ENCODE assay signal across 8 cellular contexts in genomic region chr11:86302092-86302793, GRCh38. TPM values are rescaled to one million over a fixed set of nuclear protein-coding genes. Genes with fewer than 3 reads are reported as not detected.
DNase-seq lines count a peak whose midpoint lies in the region; ATAC-seq and TF ChIP-seq lines count a peak whose summit lies in the region.

TSS of gene HIKESHI (plus strand) at chr11:86302240. CDS start at chr11:86302449, 209 bp downstream.

- H3K4me1 ChIP-seq in adipocyte (ENCODE audit: control insufficient read depth, insufficient read depth, low read length) (peaks cover 16% of the 10 kb centered on the region), cardiac muscle cell (ENCODE audit: low read depth) (no peaks in the 10 kb centered on the region), parathyroid adenoma (no peaks in the 10 kb centered on the region), tibial nerve (peaks cover 0 to 23% (median 7%) of the 10 kb centered on the region in 4 donors)

- peak; percentile 97 for DNase-seq in NCI-H1436 (lab: John Stamatoyannopoulos, UW)
- DNase-seq in T follicular helper cell (ENCODE audit: low read depth): peak; percentile 88
- peak; percentile 98 for DNase-seq in adipocyte (ENCODE audit: low read depth)
- peak; percentile 97 to 98 for DNase-seq in cardiac muscle cell (ENCODE audit: low read depth in 1 of 2, low spot score in 1 of 2)
- peak; percentile 100 for DNase-seq in tibial nerve (ENCODE audit: low spot score in 2 of 2)

- ATAC-seq in HG02798 (IDR thresholded peaks at IDR 0.05; ENCODE audit: poor library complexity, unreplicated experiment): peak; percentile 99

- peak in 1 of 2 donors; percentile 50 for TF ChIP-seq POLR2A in tibial nerve (IDR thresholded peaks at IDR 0.05)

- H3K4me2 ChIP-seq in parathyroid adenoma (ENCODE audit: low read length): peak within 1 kb of the TSS; percentile 73

- H3K36me3 ChIP-seq in adipocyte (ENCODE audit: control insufficient read depth, insufficient read depth, low read length, severe bottlenecking) (no peaks in the 10 kb centered on the region), cardiac muscle cell (no peaks in the 10 kb centered on the region), parathyroid adenoma (ENCODE audit: control insufficient read depth, insufficient read depth, low read length) (no peaks in the 10 kb centered on the region), tibial nerve (peaks cover 0 to 4% (median 0%) of the 10 kb centered on the region in 3 donors)

- H3K27ac ChIP-seq in cardiac muscle cell (peak within 1 kb of the TSS; percentile 91), parathyroid adenoma (peak within 1 kb of the TSS; percentile 69), tibial nerve (peak within 1 kb of the TSS; percentile 74 to 90 (median 86))

- WGBS in tibial nerve, 2 donors: 0 to 1% methylated on average over 24 to 28 of the region's 30 CpGs

- H3K27me3 ChIP-seq in adipocyte (replicated peaks; ENCODE audit: control insufficient read depth, insufficient read depth, low read length): no peaks in the 10 kb centered on the region
- H3K27me3 ChIP-seq in cardiac muscle cell: peaks cover 4% of the 10 kb centered on the region
- no peaks in the 10 kb centered on the region for H3K27me3 ChIP-seq in parathyroid adenoma (ENCODE audit: control insufficient read depth, insufficient read depth, low read length)
- H3K27me3 ChIP-seq in tibial nerve: no peaks in the 10 kb centered on the region

- H2AFZ ChIP-seq in parathyroid adenoma: peak within 1 kb of the TSS; percentile 78

- no peaks in the 10 kb centered on the region for H3K79me2 ChIP-seq in parathyroid adenoma

- H3K4me3 ChIP-seq in GM12875 (ENCODE audit: low read depth, low read length) (peak within 1 kb of the TSS; percentile 75), adipocyte (ENCODE audit: low read length) (peak within 1 kb of the TSS; percentile 94), cardiac muscle cell (peak within 1 kb of the TSS; percentile 91), parathyroid adenoma (ENCODE audit: low read depth, low read length) (peak within 1 kb of the TSS; percentile 93), tibial nerve (peak within 1 kb of the TSS; percentile 55 to 91 (median 80))

- TF ChIP-seq EP300 in tibial nerve (IDR thresholded peaks at IDR 0.05): peak; percentile 91 to 94

- peak within 1 kb of the TSS; percentile 94 for H3K9ac ChIP-seq in adipocyte (ENCODE audit: low read length)
- H3K9ac ChIP-seq in parathyroid adenoma: peak within 1 kb of the TSS; percentile 80

- TF ChIP-seq CTCF in GM12875 (IDR thresholded peaks at IDR 0.05; ENCODE audit: borderline replicate concordance, insufficient read depth, low read depth, low read length) (no peak), cardiac muscle cell (IDR thresholded peaks at IDR 0.05; ENCODE audit: low read depth, low read length) (no peak), parathyroid adenoma (IDR thresholded peaks at IDR 0.05) (no peak), tibial nerve (IDR thresholded peaks at IDR 0.05) (peak in 2 of 5 experiments; percentile 11 to 26)

- H3K9me3 ChIP-seq in adipocyte (ENCODE audit: control insufficient read depth, low read length) (no peaks in the 10 kb centered on the region), cardiac muscle cell (ENCODE audit: low read depth) (no peaks in the 10 kb centered on the region), parathyroid adenoma (ENCODE audit: control insufficient read depth, low read length) (no peaks in the 10 kb centered on the region), tibial nerve (no peaks in the 10 kb centered on the region)

RNA-seq across cellular contexts. Expression of gene HIKESHI, which starts in this region (rescaled TPM):
- total RNA-seq in cardiac muscle cell (39.8 and 55.8 TPM in 2 replicates), tibial nerve (10 to 100 TPM; 31.2 to 40.6 (median 33.4) TPM)
- polyA plus RNA-seq in cardiac muscle cell: 98.4 and 111 TPM in 2 replicates

Comparison
In these comparisons a context has a peak if more than half of its experiments do, and no peak if none do; other contexts are left out.
1. Peak in every context shown above with its lines: DNase-seq, ATAC-seq, H3K4me3 ChIP-seq and H3K27ac ChIP-seq.